ENCODE assay signal across 20 cellular contexts in the genomic region with DNA sequence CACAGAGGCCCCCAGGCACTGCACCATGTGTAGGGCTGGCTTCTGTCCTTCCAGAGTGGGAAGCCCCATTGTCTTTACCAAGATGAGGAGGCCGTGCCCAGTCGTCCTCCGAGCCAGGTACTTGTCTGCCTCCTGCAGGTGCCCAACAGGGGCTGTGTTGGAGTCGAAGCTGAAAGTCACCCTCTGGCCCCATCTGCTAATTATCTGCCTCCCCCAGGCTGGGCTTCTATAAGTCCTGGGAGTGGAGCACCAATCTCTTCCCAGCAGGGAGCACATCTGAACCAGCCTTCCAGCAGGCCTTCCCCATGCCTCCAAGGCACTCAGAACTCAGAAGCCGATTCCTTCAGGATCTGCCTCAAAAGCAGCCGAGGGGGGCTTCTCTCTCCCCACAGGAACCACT. TPM values are rescaled to one million over a fixed set of nuclear protein-coding genes. Genes with fewer than 3 reads are reported as not detected.
DNase-seq lines count a peak whose midpoint lies in the region; ATAC-seq and TF ChIP-seq lines count a peak whose summit lies in the region.
"Had no signal": no experiment of that assay in that cellular context is flagged by ENCODE, and none has a peak within 500 bp of the region (broad histone marks: within the 10 kb centered on the region; RNA-seq: fewer than 3 reads in every experiment).

No MANE protein-coding gene starts in this region.

- peaks cover 0 to 37% (median 19%) of the 10 kb centered on the region in 3 donors for H3K4me1 ChIP-seq in gastroesophageal sphincter
- H3K4me1 ChIP-seq in gastrocnemius medialis = peaks cover 10 to 15% of the 10 kb centered on the region in 2 donors

- H3K4me1 Mint-ChIP-seq in activated naive CD8-positive, alpha-beta T cell treated with anti-CD3 and anti-CD28 coated beads, Interleukin-2, amount 50 U/mL, for 24 hours = peaks cover 5% of the 10 kb centered on the region
- H3K4me1 Mint-ChIP-seq in activated naive CD8-positive, alpha-beta T cell treated with anti-CD3 and anti-CD28 coated beads for 36 hours = peaks cover 3% of the 10 kb centered on the region

- ATAC-seq in gastroesophageal sphincter (no peak), gastrocnemius medialis (no peak), HG02840 (IDR thresholded peaks at IDR 0.05; ENCODE audit: low FRiP score, unreplicated experiment) (no peak), GM18505 (IDR thresholded peaks at IDR 0.05; ENCODE audit: unreplicated experiment) (no peak)
- no peak for ATAC-seq in activated naive CD8-positive, alpha-beta T cell treated with anti-CD3 and anti-CD28 coated beads, Interleukin-2, amount 50 U/mL, for 24 hours
- ATAC-seq: activated CD4-positive, CD25-positive, alpha-beta regulatory T cell treated with anti-CD3 and anti-CD28 coated beads, Interleukin-2, amount 50 U/mL, for 24 hours; naive thymus-derived CD8-positive, alpha-beta T cell; stimulated activated effector memory CD8-positive, alpha-beta T cell treated with anti-CD3 and anti-CD28 coated beads, Interleukin-12 subunit alpha, Interleukin-12 subunit beta, amount 100 ng/mL, for 72 hours had no signal

- in situ Hi-C loops in gastrocnemius medialis (cut with MboI; ENCODE audit: low sequenced_read_pairs in 4 of 4) = loop anchor here in 2 of 4 donors (10.0 kb wide), 2 partner anchors 50 to 280 kb away; no protein-coding TSS in a partner anchor

- H3K27ac Mint-ChIP-seq in activated naive CD8-positive, alpha-beta T cell treated with anti-CD3 and anti-CD28 coated beads, Interleukin-2, amount 50 U/mL, for 24 hours = no peak overlapping the region
- H3K27ac Mint-ChIP-seq in activated naive CD8-positive, alpha-beta T cell treated with anti-CD3 and anti-CD28 coated beads for 36 hours = no peak overlapping the region
- H3K27ac Mint-ChIP-seq: activated T-helper 1 cell treated with anti-CD3 and anti-CD28 coated beads, Interleukin-12 subunit alpha, Interleukin-12 subunit beta, Interleukin-2, Interleukin-4 antibody, amounts not matched to agents 30 ng/mL and 10 ng/mL and 1 ng/mL, durations not matched to agents 14 hours and 24 hours and 36 hours; CD4-positive, alpha-beta memory T cell; naive thymus-derived CD8-positive, alpha-beta T cell; stimulated activated effector memory CD8-positive, alpha-beta T cell treated with anti-CD3 and anti-CD28 coated beads, Interleukin-12 subunit alpha, Interleukin-12 subunit beta, amount 100 ng/mL, for 72 hours had no signal

- WGBS in gastroesophageal sphincter (ENCODE audit: low coverage in 1 of 2), 2 donors = 67% methylated on average over 1 of the region's 6 CpGs

- no peaks in the 10 kb centered on the region for H3K36me3 Mint-ChIP-seq in activated naive CD8-positive, alpha-beta T cell treated with anti-CD3 and anti-CD28 coated beads, Interleukin-2, amount 50 U/mL, for 24 hours (ENCODE audit: low read depth)
- H3K36me3 Mint-ChIP-seq in activated naive CD8-positive, alpha-beta T cell treated with anti-CD3 and anti-CD28 coated beads for 36 hours = no peaks in the 10 kb centered on the region
- H3K36me3 Mint-ChIP-seq: CD4-positive, alpha-beta memory T cell; stimulated activated effector memory CD8-positive, alpha-beta T cell treated with anti-CD3 and anti-CD28 coated beads, Interleukin-12 subunit alpha, Interleukin-12 subunit beta, amount 100 ng/mL, for 72 hours had no signal

- H3K27me3 Mint-ChIP-seq in activated naive CD8-positive, alpha-beta T cell treated with anti-CD3 and anti-CD28 coated beads, Interleukin-2, amount 50 U/mL, for 24 hours = peaks cover 4% of the 10 kb centered on the region
- peaks cover 13% of the 10 kb centered on the region for H3K27me3 Mint-ChIP-seq in activated naive CD8-positive, alpha-beta T cell treated with anti-CD3 and anti-CD28 coated beads for 36 hours

- H3K27me3 ChIP-seq in gastroesophageal sphincter (no peaks in the 10 kb centered on the region), gastrocnemius medialis (no peaks in the 10 kb centered on the region)
- H3K27me3 ChIP-seq: upper lobe of left lung had no signal

- peak; percentile 72 for DNase-seq in ELF-1 (ENCODE audit: low read depth, low spot score)
- peak; percentile 48 for DNase-seq in RPMI8226
- no peak for DNase-seq in gastrocnemius medialis
- no peak for DNase-seq in activated naive CD8-positive, alpha-beta T cell treated with anti-CD3 and anti-CD28 coated beads, Interleukin-2, amount 50 U/mL, for 24 hours
- no peak for DNase-seq in activated naive CD8-positive, alpha-beta T cell treated with anti-CD3 and anti-CD28 coated beads for 36 hours
- DNase-seq: amniotic stem cell; CD4-positive, alpha-beta memory T cell; DMS79 treated with DMSO at 0.1 percent for 48 hours; effector CD8-positive, alpha-beta T cell; naive thymus-derived CD8-positive, alpha-beta T cell; NCI-H2029; NCI-H524 treated with DMSO at 0.1 percent for 48 hours; T-helper 9 cell; upper lobe of left lung had no signal

- no peak overlapping the region for H3K4me3 Mint-ChIP-seq in activated naive CD8-positive, alpha-beta T cell treated with anti-CD3 and anti-CD28 coated beads, Interleukin-2, amount 50 U/mL, for 24 hours
- no peak overlapping the region for H3K4me3 Mint-ChIP-seq in activated naive CD8-positive, alpha-beta T cell treated with anti-CD3 and anti-CD28 coated beads for 36 hours
- H3K4me3 Mint-ChIP-seq: activated T-helper 1 cell treated with anti-CD3 and anti-CD28 coated beads, Interleukin-12 subunit alpha, Interleukin-12 subunit beta, Interleukin-2, Interleukin-4 antibody, amounts not matched to agents 30 ng/mL and 10 ng/mL and 1 ng/mL, durations not matched to agents 14 hours and 24 hours and 36 hours; CD4-positive, alpha-beta memory T cell; naive thymus-derived CD8-positive, alpha-beta T cell; stimulated activated effector memory CD8-positive, alpha-beta T cell treated with anti-CD3 and anti-CD28 coated beads, Interleukin-12 subunit alpha, Interleukin-12 subunit beta, amount 100 ng/mL, for 72 hours had no signal

- H3K4me3 ChIP-seq in gastroesophageal sphincter = no peak overlapping the region
- H3K4me3 ChIP-seq in gastrocnemius medialis = no peak overlapping the region
- H3K4me3 ChIP-seq: upper lobe of left lung had no signal

- TF ChIP-seq CTCF in gastroesophageal sphincter (IDR thresholded peaks at IDR 0.05) = no peak
- TF ChIP-seq CTCF in gastrocnemius medialis (IDR thresholded peaks at IDR 0.05 in 4 of 5, conservative IDR thresholded peaks at IDR 0.05 in 1 of 5) = no peak

- H3K27ac ChIP-seq in gastroesophageal sphincter = peak overlapping the region; percentile 74 to 85 (median 80)
- H3K27ac ChIP-seq in gastrocnemius medialis = peak overlapping the region; percentile 34 to 73 (median 54)

- H3K9me3 Mint-ChIP-seq in activated naive CD8-positive, alpha-beta T cell treated with anti-CD3 and anti-CD28 coated beads, Interleukin-2, amount 50 U/mL, for 24 hours = no peaks in the 10 kb centered on the region
- H3K9me3 Mint-ChIP-seq in activated naive CD8-positive, alpha-beta T cell treated with anti-CD3 and anti-CD28 coated beads for 36 hours = peaks cover 3% of the 10 kb centered on the region
- H3K9me3 Mint-ChIP-seq: activated T-helper 1 cell treated with anti-CD3 and anti-CD28 coated beads, Interleukin-12 subunit alpha, Interleukin-12 subunit beta, Interleukin-2, Interleukin-4 antibody, amounts not matched to agents 30 ng/mL and 10 ng/mL and 1 ng/mL, durations not matched to agents 14 hours and 24 hours and 36 hours; stimulated activated effector memory CD8-positive, alpha-beta T cell treated with anti-CD3 and anti-CD28 coated beads, Interleukin-12 subunit alpha, Interleukin-12 subunit beta, amount 100 ng/mL, for 72 hours had no signal

- no peak for TF ChIP-seq EP300 in gastroesophageal sphincter (IDR thresholded peaks at IDR 0.05)

- TF ChIP-seq POLR2A in gastroesophageal sphincter (IDR thresholded peaks at IDR 0.05) (no peak), gastrocnemius medialis (IDR thresholded peaks at IDR 0.05) (no peak), GM18505 (IDR thresholded peaks at IDR 0.05; ENCODE audit: borderline replicate concordance, extremely low read depth, insufficient read depth, insufficient read length) (no peak)

- H3K36me3 ChIP-seq in gastroesophageal sphincter (no peaks in the 10 kb centered on the region), gastrocnemius medialis (no peaks in the 10 kb centered on the region)
- H3K36me3 ChIP-seq: upper lobe of left lung had no signal

- intact Hi-C loops in gastrocnemius medialis (cut with DNase I; ENCODE audit: low total_unique reads) = no loop called here

- H3K9me3 ChIP-seq in gastroesophageal sphincter (no peaks in the 10 kb centered on the region), gastrocnemius medialis (no peaks in the 10 kb centered on the region)
- H3K9me3 ChIP-seq: upper lobe of left lung had no signal

RNA-seq across cellular contexts. Expression of gene CHST15, which starts 11.6 kb away (rescaled TPM):
- 10 to 100 TPM; 63.5 to 87.5 (median 74.3) TPM for total RNA-seq in gastroesophageal sphincter
- 10 to 100 TPM in 3 of 4 donors, 1 to 10 TPM in 1; 9.0 to 32.2 (median 20.3) TPM for total RNA-seq in gastrocnemius medialis
- under 1 TPM; 0.12 to 0.25 TPM for total RNA-seq in activated naive CD8-positive, alpha-beta T cell treated with anti-CD3 and anti-CD28 coated beads for 36 hours

Comparison
In these comparisons a context has a peak if more than half of its experiments do, and no peak if none do; other contexts are left out.
1. DNase-seq: peak in ELF-1 (single experiment) and RPMI8226 (single experiment); none in gastrocnemius medialis (0 of 2), activated naive CD8-positive, alpha-beta T cell treated with anti-CD3 and anti-CD28 coated beads, Interleukin-2, amount 50 U/mL, for 24 hours (single experiment) and activated naive CD8-positive, alpha-beta T cell treated with anti-CD3 and anti-CD28 coated beads for 36 hours (single experiment).
2. RNA of gene CHST15, which starts 11.6 kb away (total RNA-seq): 63.5 to 87.5 TPM in gastroesophageal sphincter and 9.0 to 32.2 TPM in gastrocnemius medialis; 0.12 to 0.25 TPM in activated naive CD8-positive, alpha-beta T cell treated with anti-CD3 and anti-CD28 coated beads for 36 hours; every median in the first group is over 4 times any median in the second.